In the genomic region with DNA sequence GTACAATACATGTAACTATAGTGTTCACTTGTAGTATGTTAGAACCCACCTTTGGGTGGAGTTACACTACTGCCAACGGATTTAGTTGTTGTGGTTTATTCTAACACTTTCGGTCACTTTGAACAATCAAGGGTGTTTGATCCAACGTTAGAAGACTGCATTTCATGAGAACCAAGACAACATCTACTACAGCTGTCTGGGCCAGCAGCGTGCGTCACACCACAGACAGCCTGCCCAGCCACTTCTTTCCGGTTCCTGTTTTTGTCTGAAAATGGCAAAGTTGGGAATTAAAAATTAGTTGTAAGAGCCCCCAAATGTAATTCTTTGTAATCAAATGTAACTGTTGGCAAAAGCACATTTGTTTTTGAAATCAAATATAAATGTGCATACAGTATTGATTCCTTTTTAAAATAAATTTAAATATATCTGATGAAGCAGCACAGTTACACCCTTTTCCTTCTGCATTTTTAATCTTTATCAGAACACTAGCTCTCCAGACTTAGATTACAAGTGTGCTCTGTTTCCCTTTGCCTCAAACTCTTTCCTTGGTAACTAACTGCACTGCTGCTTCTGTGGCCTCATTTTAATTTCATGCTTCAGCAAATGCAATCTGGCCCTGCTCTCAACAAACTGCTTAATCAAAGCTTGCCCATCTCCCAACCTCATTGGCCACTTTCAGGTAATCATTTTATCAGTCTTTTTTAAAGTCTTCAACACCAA, we compare ENCODE assay signal across 8 cellular contexts.
DNase-seq lines count a peak whose midpoint lies in the region; ATAC-seq and TF ChIP-seq lines count a peak whose summit lies in the region.

No MANE protein-coding gene starts in this region.

- POLR2A ChIA-PET in activated CD8-positive, alpha-beta T cell treated with anti-CD3 and anti-CD28 coated beads, Interleukin-2, amount 10 ng/mL, durations not matched to agents 7 days and 5 days (lab: Charles Lee) = interaction anchor here (1.1 to 2.5 kb wide), 9 partner anchors 9 to 197 kb away, joined by 3 to 15 read pairs (median 6); a partner anchor contains a TSS

- H3K9me3 Mint-ChIP-seq in activated CD8-positive, alpha-beta T cell treated with anti-CD3 and anti-CD28 coated beads, Interleukin-2, amount 10 ng/mL, durations not matched to agents 7 days and 5 days (ENCODE audit: insufficient read depth) = peaks cover 8% of the 10 kb centered on the region
- H3K9me3 Mint-ChIP-seq in GM23338 = no peaks in the 10 kb centered on the region

- H3K4me2 ChIP-seq in GM23338 = no peak overlapping the region

- H3F3A ChIP-seq in GM23338 (replicated peaks; ENCODE audit: low read depth) = no peaks in the 10 kb centered on the region

- H3K27ac Mint-ChIP-seq in activated CD8-positive, alpha-beta T cell treated with anti-CD3 and anti-CD28 coated beads, Interleukin-2, amount 10 ng/mL, durations not matched to agents 7 days and 5 days = peak overlapping the region; percentile 95
- no peak overlapping the region for H3K27ac Mint-ChIP-seq in GM23338

- H3K27me3 Mint-ChIP-seq in activated CD8-positive, alpha-beta T cell treated with anti-CD3 and anti-CD28 coated beads, Interleukin-2, amount 10 ng/mL, durations not matched to agents 7 days and 5 days (ENCODE audit: low read depth) = no peaks in the 10 kb centered on the region
- H3K27me3 Mint-ChIP-seq in GM23338 (ENCODE audit: insufficient read depth, low read depth, poor library complexity) = no peaks in the 10 kb centered on the region

- peaks cover 56% of the 10 kb centered on the region for H3K36me3 Mint-ChIP-seq in activated CD8-positive, alpha-beta T cell treated with anti-CD3 and anti-CD28 coated beads, Interleukin-2, amount 10 ng/mL, durations not matched to agents 7 days and 5 days (ENCODE audit: low read depth)
- no peaks in the 10 kb centered on the region for H3K36me3 Mint-ChIP-seq in GM23338 (ENCODE audit: low read depth)

- 30 to 41% (median 35%) methylated on average over 6 of the region's 6 CpGs for WGBS in heart left ventricle, 4 donors

- H3K4me3 Mint-ChIP-seq in activated CD8-positive, alpha-beta T cell treated with anti-CD3 and anti-CD28 coated beads, Interleukin-2, amount 10 ng/mL, durations not matched to agents 7 days and 5 days = peak overlapping the region; percentile 27
- no peak overlapping the region for H3K4me3 Mint-ChIP-seq in GM23338

- TF ChIP-seq CTCF in heart left ventricle (IDR thresholded peaks at IDR 0.05) = no peak
- no peak for TF ChIP-seq CTCF in GM23338 (conservative IDR thresholded peaks at IDR 0.05; ENCODE audit: low read depth in 2 of 2)

- H3K9me2 ChIP-seq in GM23338 (ENCODE audit: insufficient read depth) = no peaks in the 10 kb centered on the region

- CTCF ChIA-PET in activated CD8-positive, alpha-beta T cell treated with anti-CD3 and anti-CD28 coated beads, Interleukin-2, amount 10 ng/mL, durations not matched to agents 7 days and 5 days (lab: Charles Lee) = interaction anchor here (0.7 to 3.8 kb wide), 14 partner anchors 10 to 176 kb away, joined by 3 to 20 read pairs (median 4); no protein-coding TSS in a partner anchor

- no peaks in the 10 kb centered on the region for H3K27me3 ChIP-seq in heart left ventricle
- no peaks in the 10 kb centered on the region for H3K27me3 ChIP-seq in GM23338 (ENCODE audit: insufficient read depth)

- peak overlapping the region in 10 of 12 donors; percentile 46 to 82 (median 66) for H3K27ac ChIP-seq in heart left ventricle
- H3K27ac ChIP-seq in GM23338 (ENCODE audit: low read depth) = no peak overlapping the region

- peaks cover 0 to 2% (median 0%) of the 10 kb centered on the region in 12 donors for H3K9me3 ChIP-seq in heart left ventricle

- H3K4me1 ChIP-seq in heart left ventricle (peaks cover 0 to 29% (median 19%) of the 10 kb centered on the region in 12 donors), GM23338 (ENCODE audit: insufficient read depth) (no peaks in the 10 kb centered on the region)

- H3K79me2 ChIP-seq in GM23338 (replicated peaks; ENCODE audit: insufficient read depth) = no peaks in the 10 kb centered on the region

- no peak for TF ChIP-seq POLR2A in heart left ventricle (IDR thresholded peaks at IDR 0.05)

- no peaks in the 10 kb centered on the region for H4K20me1 ChIP-seq in GM23338 (replicated peaks; ENCODE audit: insufficient read depth)

- intact Hi-C loops in heart left ventricle (cut with DNase I) = loop anchor here in 1 of 10 donors (2.0 kb wide), 1 partner anchor 125 kb away; a partner anchor contains a TSS

- H2AFZ ChIP-seq in GM23338 = no peak overlapping the region

- ATAC-seq in HG03558 (IDR thresholded peaks at IDR 0.05; ENCODE audit: extremely low read depth, unreplicated experiment) (peak; percentile 88), heart left ventricle (peak; percentile 79 to 95 (median 84)), GM23338 (no peak)
- peak; percentile 99 for ATAC-seq in activated CD8-positive, alpha-beta T cell treated with anti-CD3 and anti-CD28 coated beads, Interleukin-2, amount 10 ng/mL, durations not matched to agents 7 days and 5 days

- peaks cover 67% of the 10 kb centered on the region for H3K4me1 Mint-ChIP-seq in activated CD8-positive, alpha-beta T cell treated with anti-CD3 and anti-CD28 coated beads, Interleukin-2, amount 10 ng/mL, durations not matched to agents 7 days and 5 days (ENCODE audit: low read depth)
- H3K4me1 Mint-ChIP-seq in GM23338 = no peaks in the 10 kb centered on the region

- no peak overlapping the region for H3K4me3 ChIP-seq in heart left ventricle
- H3K4me3 ChIP-seq in GM23338 = no peak overlapping the region

- DNase-seq in activated CD8-positive, alpha-beta memory T cell treated with anti-CD3 and anti-CD28 coated beads for 1 hour (ENCODE audit: extremely low read depth in 1 of 2, low read depth in 1 of 2) = peak; percentile 39 to 68
- no peak for DNase-seq in activated CD8-positive, alpha-beta memory T cell treated with anti-CD3 and anti-CD28 coated beads for 24 hours
- peak; percentile 82 for DNase-seq in activated CD8-positive, alpha-beta T cell treated with anti-CD3 and anti-CD28 coated beads, Interleukin-2, amount 10 ng/mL, durations not matched to agents 7 days and 5 days
- DNase-seq in heart left ventricle (peak; percentile 58 to 66 (median 62)), GM23338 (ENCODE audit: low spot score) (no peak), LoVo (ENCODE audit: low spot score) (no peak)
- DNase-seq in stimulated activated CD4-positive, alpha-beta T cell treated with anti-CD3 and anti-CD28 coated beads, Interleukin-4, amount 100 ng/mL, for 48 hours (ENCODE audit: low read depth in 2 of 2) = peak; percentile 22 to 23

- no peaks in the 10 kb centered on the region for H3K36me3 ChIP-seq in heart left ventricle
- H3K36me3 ChIP-seq in GM23338 (ENCODE audit: insufficient read depth) = no peaks in the 10 kb centered on the region

TF ChIP-seq in GM23338, 12 proteins besides CTCF, POLR2A, EP300 and RAD21:
- TF ChIP-seq STAT1 (IDR thresholded peaks at IDR 0.05; ENCODE audit: unreplicated experiment) = no peak
- TF ChIP-seq ZNF114 (CRISPR knock-in tag; IDR thresholded peaks at IDR 0.05) = no peak
- TF ChIP-seq ZNF331 (CRISPR knock-in tag; IDR thresholded peaks at IDR 0.05; ENCODE audit: low read depth) = no peak

Comparison
In these comparisons a context has a peak if more than half of its experiments do, and no peak if none do; other contexts are left out.
1. DNase-seq: peak in activated CD8-positive, alpha-beta memory T cell treated with anti-CD3 and anti-CD28 coated beads for 1 hour (2 of 2), activated CD8-positive, alpha-beta T cell treated with anti-CD3 and anti-CD28 coated beads, Interleukin-2, amount 10 ng/mL, durations not matched to agents 7 days and 5 days (single experiment), heart left ventricle (5 of 5) and stimulated activated CD4-positive, alpha-beta T cell treated with anti-CD3 and anti-CD28 coated beads, Interleukin-4, amount 100 ng/mL, for 48 hours (2 of 2); none in activated CD8-positive, alpha-beta memory T cell treated with anti-CD3 and anti-CD28 coated beads for 24 hours (single experiment), GM23338 (single experiment) and LoVo (single experiment).